Comparison of ENCODE assay signal across 15 cellular contexts in genomic region chr9:136566899-136567298, GRCh38. TPM values are rescaled to one million over a fixed set of nuclear protein-coding genes. Genes with fewer than 3 reads are reported as not detected.
A peak's percentile ranks its signal among the peaks of the same experiment; 100 is the strongest.
DNase-seq lines count a peak whose midpoint lies in the region; ATAC-seq and TF ChIP-seq lines count a peak whose summit lies in the region.
"Had no signal": no experiment of that assay in that cellular context is flagged by ENCODE, and none has a peak within 500 bp of the region (broad histone marks: within the 10 kb centered on the region; RNA-seq: fewer than 3 reads in every experiment).

No MANE protein-coding gene starts in this region.

- H2AK5ac ChIP-seq in neuronal stem cell (ENCODE audit: low read depth, low read length), result peak overlapping the region; percentile 98

- no peaks in the 10 kb centered on the region for H3K27me3 Mint-ChIP-seq in activated CD4-positive, alpha-beta T cell treated with anti-CD3 and anti-CD28 coated beads, Interleukin-2, amount 10 ng/mL, durations not matched to agents 7 days and 5 days
- no peaks in the 10 kb centered on the region for H3K27me3 Mint-ChIP-seq in effector memory CD8-positive, alpha-beta T cell
- H3K27me3 Mint-ChIP-seq: naive B cell had no signal

- no peak for ATAC-seq in effector memory CD8-positive, alpha-beta T cell (replicated peaks)
- no peak for ATAC-seq in GM18867 (IDR thresholded peaks at IDR 0.05; ENCODE audit: unreplicated experiment)

- CTCF ChIA-PET in activated CD4-positive, alpha-beta T cell treated with anti-CD3 and anti-CD28 coated beads, Interleukin-2, amount 10 ng/mL, durations not matched to agents 7 days and 5 days (lab: Charles Lee), result no interaction called here

- peaks cover 2% of the 10 kb centered on the region for H3K79me1 ChIP-seq in neuronal stem cell (ENCODE audit: low read depth, low read length)

- H3K4me3 ChIP-seq in neuronal stem cell (ENCODE audit: low read length in 2 of 2) (no peak overlapping the region), vagina (no peak overlapping the region)

- H4K91ac ChIP-seq in neuronal stem cell (ENCODE audit: low read depth, low read length, poor library complexity), result no peak overlapping the region

- intact Hi-C loops in vagina (cut with DNase I), result no loop called here

- TF ChIP-seq CTCF in vagina (IDR thresholded peaks at IDR 0.05), result no peak

- H3K9me3 ChIP-seq in neuronal stem cell (replicated peaks in 1 of 2; ENCODE audit: control insufficient read depth in 2 of 2, insufficient read depth in 1 of 2, low read depth in 1 of 2, low read length in 2 of 2) (peaks cover 4 to 6% of the 10 kb centered on the region in 2 donors), vagina (no peaks in the 10 kb centered on the region)

- H4K8ac ChIP-seq in neuronal stem cell (ENCODE audit: low read depth, low read length), result no peak overlapping the region

- H3K4me1 Mint-ChIP-seq in activated CD4-positive, alpha-beta T cell treated with anti-CD3 and anti-CD28 coated beads, Interleukin-2, amount 10 ng/mL, durations not matched to agents 7 days and 5 days, result no peaks in the 10 kb centered on the region
- H3K4me1 Mint-ChIP-seq in effector memory CD8-positive, alpha-beta T cell (ENCODE audit: low read depth in 2 of 2), result peaks cover 4 to 10% of the 10 kb centered on the region in 2 donors

- H3K36me3 ChIP-seq in neuronal stem cell (replicated peaks in 1 of 2; ENCODE audit: control insufficient read depth in 2 of 2, insufficient read depth in 2 of 2, low read length in 2 of 2) (peaks cover 0 to 2% of the 10 kb centered on the region in 2 donors), vagina (no peaks in the 10 kb centered on the region)
- H3K36me3 ChIP-seq: WERI-Rb-1 had no signal

- TF ChIP-seq POLR2A in vagina (IDR thresholded peaks at IDR 0.05), result no peak

- H2BK15ac ChIP-seq in neuronal stem cell (ENCODE audit: low read length), result peak overlapping the region; percentile 65

- no peak overlapping the region for H2AFZ ChIP-seq in neuronal stem cell (ENCODE audit: low read length)

- peak overlapping the region; percentile 78 for H2BK120ac ChIP-seq in neuronal stem cell (ENCODE audit: low read depth, low read length)

- no peaks in the 10 kb centered on the region for H3K36me3 Mint-ChIP-seq in activated CD4-positive, alpha-beta T cell treated with anti-CD3 and anti-CD28 coated beads, Interleukin-2, amount 10 ng/mL, durations not matched to agents 7 days and 5 days (ENCODE audit: low read depth)
- H3K36me3 Mint-ChIP-seq in effector memory CD8-positive, alpha-beta T cell (ENCODE audit: insufficient read depth), result no peaks in the 10 kb centered on the region
- H3K36me3 Mint-ChIP-seq: naive B cell had no signal

- no peak for DNase-seq in activated CD4-positive, alpha-beta T cell treated with anti-CD3 and anti-CD28 coated beads, Interleukin-2, amount 10 ng/mL, durations not matched to agents 7 days and 5 days
- no peak for DNase-seq in activated CD4-positive, alpha-beta T cell treated with anti-CD3 and anti-CD28 coated beads, Interleukin-2, amount 50 U/mL, for 4 hours
- DNase-seq in globus pallidus (ENCODE audit: low spot score) (peak; percentile 97), neuronal stem cell (ENCODE audit: low spot score) (no peak), vagina (ENCODE audit: extremely low spot score in 2 of 2) (no peak)
- DNase-seq in effector memory CD8-positive, alpha-beta T cell, result no peak
- DNase-seq in stimulated activated naive CD4-positive, alpha-beta T cell (lab: John Stamatoyannopoulos, UW), result no peak
- DNase-seq: central memory CD4-positive, alpha-beta T cell; DMS153; naive B cell; NCI-H2029 treated with DMSO at 0.1 percent for 48 hours; RPMI8226; stimulated activated CD4-positive, alpha-beta T cell treated with anti-CD3 and anti-CD28 coated beads, Interleukin-2, amount 100 ng/mL, for 48 hours; WERI-Rb-1 had no signal

- peak overlapping the region; percentile 6 for H3K4ac ChIP-seq in neuronal stem cell (ENCODE audit: low read length)

- POLR2A ChIA-PET in activated CD4-positive, alpha-beta T cell treated with anti-CD3 and anti-CD28 coated beads, Interleukin-2, amount 10 ng/mL, durations not matched to agents 7 days and 5 days (lab: Charles Lee), result no interaction called here

- H3K18ac ChIP-seq in neuronal stem cell (ENCODE audit: low read length), result peak overlapping the region; percentile 96

- H3K14ac ChIP-seq in neuronal stem cell (ENCODE audit: low read length), result no peak overlapping the region

- peak overlapping the region; percentile 66 for H3K27ac Mint-ChIP-seq in activated CD4-positive, alpha-beta T cell treated with anti-CD3 and anti-CD28 coated beads, Interleukin-2, amount 10 ng/mL, durations not matched to agents 7 days and 5 days
- no peak overlapping the region for H3K27ac Mint-ChIP-seq in effector memory CD8-positive, alpha-beta T cell
- H3K27ac Mint-ChIP-seq: naive B cell had no signal

- no peak overlapping the region for H3K9ac ChIP-seq in neuronal stem cell (ENCODE audit: low read depth, low read length, poor library complexity)

- peak overlapping the region; percentile 100 for H2BK12ac ChIP-seq in neuronal stem cell (ENCODE audit: low read length)

- no peak overlapping the region for H3K4me2 ChIP-seq in neuronal stem cell (ENCODE audit: insufficient read depth, low read length, poor library complexity, severe bottlenecking)

- no CpG with 5 or more reads among the region's 14 CpGs for WGBS in neuronal stem cell (ENCODE audit: extremely low coverage in 2 of 2, insufficient read length in 2 of 2, insufficient replicate concordance in 1 of 2), 2 donors

- H3K23ac ChIP-seq in neuronal stem cell (ENCODE audit: low read depth, low read length, poor library complexity), result peak overlapping the region; percentile 34

- peak overlapping the region; percentile 95 for H2BK5ac ChIP-seq in neuronal stem cell (ENCODE audit: low read length)

- no peaks in the 10 kb centered on the region for H3K9me3 Mint-ChIP-seq in activated CD4-positive, alpha-beta T cell treated with anti-CD3 and anti-CD28 coated beads, Interleukin-2, amount 10 ng/mL, durations not matched to agents 7 days and 5 days
- no peaks in the 10 kb centered on the region for H3K9me3 Mint-ChIP-seq in effector memory CD8-positive, alpha-beta T cell

- no peak overlapping the region for H3K27ac ChIP-seq in neuronal stem cell (replicated peaks; ENCODE audit: low read length)
- peak overlapping the region; percentile 90 for H3K27ac ChIP-seq in vagina
- H3K27ac ChIP-seq: WERI-Rb-1 had no signal

- H3K4me1 ChIP-seq in neuronal stem cell (ENCODE audit: control insufficient read depth in 2 of 2, insufficient read depth in 1 of 2, low read depth in 1 of 2, low read length in 2 of 2) (peaks cover 62 to 71% of the 10 kb centered on the region in 2 donors), vagina (peaks cover 73% of the 10 kb centered on the region)

- H3K27me3 ChIP-seq in neuronal stem cell (ENCODE audit: control insufficient read depth in 3 of 3, insufficient read depth in 3 of 3, low read depth in 1 of 3, low read length in 3 of 3) (no peaks in the 10 kb centered on the region), vagina (no peaks in the 10 kb centered on the region)

- no peak overlapping the region for H3K4me3 Mint-ChIP-seq in activated CD4-positive, alpha-beta T cell treated with anti-CD3 and anti-CD28 coated beads, Interleukin-2, amount 10 ng/mL, durations not matched to agents 7 days and 5 days
- no peak overlapping the region for H3K4me3 Mint-ChIP-seq in effector memory CD8-positive, alpha-beta T cell
- H3K4me3 Mint-ChIP-seq: naive B cell had no signal

RNA-seq across cellular contexts. Expression of gene NOTCH1, which starts 21.1 kb away (rescaled TPM):
- total RNA-seq in activated CD4-positive, alpha-beta T cell treated with anti-CD3 and anti-CD28 coated beads, Interleukin-2, amount 10 ng/mL, durations not matched to agents 7 days and 5 days, result 10 to 100 TPM; 73.6 to 74.4 TPM
- polyA plus RNA-seq in neuronal stem cell (2013, experiment 1 of 2), result 32.9 TPM
- 33.2 TPM for polyA plus RNA-seq in neuronal stem cell (2013, experiment 2 of 2)
- total RNA-seq in vagina, result 67.0 TPM
